Comparison of ENCODE assay signal across 25 cellular contexts in the genomic region with DNA sequence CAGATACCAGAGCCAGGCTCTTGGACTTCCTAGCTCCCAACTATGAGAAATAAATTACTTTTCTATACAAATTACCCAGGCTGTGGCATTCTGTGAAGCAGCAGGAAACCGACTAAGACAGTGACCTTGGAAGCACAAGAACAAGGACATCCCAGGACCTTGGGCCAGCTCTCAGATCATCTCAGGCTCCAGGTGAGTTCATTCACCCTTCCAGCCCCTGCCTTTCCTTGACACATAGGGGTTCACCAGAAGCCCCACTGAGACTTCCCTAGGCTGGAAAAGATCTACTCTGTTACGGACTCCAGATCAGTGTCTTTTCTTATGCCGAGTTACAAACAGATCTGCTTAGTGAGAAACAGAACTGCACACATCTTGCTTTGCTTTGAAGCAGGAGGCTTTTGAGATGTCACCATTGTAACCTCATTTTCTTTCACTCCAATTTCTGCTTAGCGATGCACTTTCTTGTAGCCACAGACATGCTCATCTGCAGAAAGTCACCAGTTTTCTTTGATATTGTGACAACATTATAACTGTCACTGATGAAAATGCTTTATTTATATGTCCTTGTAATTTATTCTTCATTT. TPM values are rescaled to one million over a fixed set of nuclear protein-coding genes. Genes with fewer than 3 reads are reported as not detected.
DNase-seq lines count a peak whose midpoint lies in the region; ATAC-seq, FAIRE-seq and TF ChIP-seq lines count a peak whose summit lies in the region.
"Had no signal": no experiment of that assay in that cellular context is flagged by ENCODE, and none has a peak within 500 bp of the region (broad histone marks: within the 10 kb centered on the region; RNA-seq: fewer than 3 reads in every experiment).

No MANE protein-coding gene starts in this region.

- peak; percentile 30 for ATAC-seq in activated naive CD8-positive, alpha-beta T cell treated with anti-CD3 and anti-CD28 coated beads, Interleukin-2, amount 10 ng/mL, durations not matched to agents 7 days and 5 days (ENCODE audit: low read depth)
- ATAC-seq in gastroesophageal sphincter = no peak
- ATAC-seq: foreskin keratinocyte, PC-3, right cardiac atrium had no signal

- no peak for TF ChIP-seq POLR2A in gastroesophageal sphincter (IDR thresholded peaks at IDR 0.05)

- peak overlapping the region; percentile 41 for H3K27ac Mint-ChIP-seq in activated naive CD4-positive, alpha-beta T cell treated with anti-CD3 and anti-CD28 coated beads, Interleukin-2, amount 50 U/mL, for 24 hours
- peak overlapping the region; percentile 70 for H3K27ac Mint-ChIP-seq in activated naive CD8-positive, alpha-beta T cell treated with anti-CD3 and anti-CD28 coated beads, Interleukin-2, amount 10 ng/mL, durations not matched to agents 7 days and 5 days
- H3K27ac Mint-ChIP-seq in type B pancreatic cell = no peak overlapping the region

- FAIRE-seq in urothelium cell line (lab: Jason Lieb, UNC) = no peak
- FAIRE-seq: colon, G401.6, H1 had no signal

- H3K27me3 ChIP-seq in thymus (ENCODE audit: control insufficient read depth, insufficient read depth) = no peaks in the 10 kb centered on the region
- H3K27me3 ChIP-seq in gastroesophageal sphincter = no peaks in the 10 kb centered on the region
- H3K27me3 ChIP-seq: foreskin keratinocyte, stomach had no signal

- H3K4me3 ChIP-seq in OCI-LY7 (ENCODE audit: low read depth, low read length, poor library complexity, severe bottlenecking) (peak overlapping the region; percentile 35), thymus (ENCODE audit: low read length) (no peak overlapping the region), gastroesophageal sphincter (no peak overlapping the region)
- H3K4me3 ChIP-seq: stomach had no signal

- peak overlapping the region; percentile 67 for H3K4me2 ChIP-seq in OCI-LY7 (ENCODE audit: low read length)

- BruUV-seq in OCI-LY7 (replicated peaks; lab: Mats Ljungman, UMichigan) = no TSS peak

- DNase-seq in activated naive CD4-positive, alpha-beta T cell (lab: John Stamatoyannopoulos, UW) = no peak
- no peak for DNase-seq in OCI-LY7 (ENCODE audit: low spot score)
- DNase-seq in activated naive CD8-positive, alpha-beta T cell treated with anti-CD3 and anti-CD28 coated beads, Interleukin-2, amount 10 ng/mL, durations not matched to agents 7 days and 5 days = no peak
- DNase-seq in urothelium cell line (ENCODE audit: low spot score) = no peak
- no peak for DNase-seq in type B pancreatic cell (ENCODE audit: extremely low spot score, unreplicated experiment)
- DNase-seq: activated effector memory CD4-positive, alpha-beta T cell treated with anti-CD3 and anti-CD28 coated beads, Interleukin-2, amount 50 U/mL, for 16 hours; foreskin keratinocyte; KG1; midbrain; NCI-H1105 treated with DMSO at 0.1 percent for 48 hours; NCI-H2107; NCI-H526; nucleus accumbens; PC-3; right cardiac atrium; stomach had no signal

- peaks cover 74% of the 10 kb centered on the region; the same call in 1 of the 2 replicates for H3K79me2 ChIP-seq in OCI-LY7 (ENCODE audit: insufficient read depth, low read depth, low read length)

- POLR2A ChIA-PET in OCI-LY7 (lab: Charles Lee) = interaction anchor here (0.7 to 1.5 kb wide), 5 partner anchors 8 to 27 kb away, joined by 3 to 10 read pairs (median 4); partner anchors contain the start of gene CD180
- POLR2A ChIA-PET in activated naive CD8-positive, alpha-beta T cell treated with anti-CD3 and anti-CD28 coated beads, Interleukin-2, amount 10 ng/mL, durations not matched to agents 7 days and 5 days (lab: Charles Lee) = interaction anchor here (0.5 to 1.5 kb wide), 2 partner anchors 22 to 1091 kb away, joined by 4 to 5 read pairs; no protein-coding TSS in a partner anchor

- H3K27me3 Mint-ChIP-seq in activated naive CD4-positive, alpha-beta T cell treated with anti-CD3 and anti-CD28 coated beads, Interleukin-2, amount 50 U/mL, for 24 hours = peaks cover 1% of the 10 kb centered on the region
- H3K27me3 Mint-ChIP-seq in activated naive CD8-positive, alpha-beta T cell treated with anti-CD3 and anti-CD28 coated beads, Interleukin-2, amount 10 ng/mL, durations not matched to agents 7 days and 5 days = no peaks in the 10 kb centered on the region
- peaks cover 3% of the 10 kb centered on the region for H3K27me3 Mint-ChIP-seq in type B pancreatic cell

- CTCF ChIA-PET in OCI-LY7 (lab: Charles Lee; ENCODE audit: unreplicated experiment) = no interaction called here

- no peak overlapping the region for H3K4me3 Mint-ChIP-seq in activated naive CD4-positive, alpha-beta T cell treated with anti-CD3 and anti-CD28 coated beads, Interleukin-2, amount 50 U/mL, for 24 hours
- no peak overlapping the region for H3K4me3 Mint-ChIP-seq in activated naive CD8-positive, alpha-beta T cell treated with anti-CD3 and anti-CD28 coated beads, Interleukin-2, amount 10 ng/mL, durations not matched to agents 7 days and 5 days
- H3K4me3 Mint-ChIP-seq in type B pancreatic cell = no peak overlapping the region

- H3K4me1 Mint-ChIP-seq in activated naive CD4-positive, alpha-beta T cell treated with anti-CD3 and anti-CD28 coated beads, Interleukin-2, amount 50 U/mL, for 24 hours = peaks cover 55% of the 10 kb centered on the region
- peaks cover 39% of the 10 kb centered on the region for H3K4me1 Mint-ChIP-seq in activated naive CD8-positive, alpha-beta T cell treated with anti-CD3 and anti-CD28 coated beads, Interleukin-2, amount 10 ng/mL, durations not matched to agents 7 days and 5 days
- H3K4me1 Mint-ChIP-seq in type B pancreatic cell (ENCODE audit: unreplicated experiment) = peaks cover 8% of the 10 kb centered on the region

- H3K27ac ChIP-seq in OCI-LY7 (ENCODE audit: low read depth, low read length, poor library complexity, severe bottlenecking) = peak overlapping the region; percentile 51
- peak overlapping the region; percentile 19 for H3K27ac ChIP-seq in thymus (ENCODE audit: low read depth)
- no peak overlapping the region for H3K27ac ChIP-seq in gastroesophageal sphincter
- H3K27ac ChIP-seq: foreskin keratinocyte, HL-60 had no signal

- intact Hi-C loops in OCI-LY7 (cut with micrococcal nuclease; ENCODE audit: unreplicated experiment) = no loop called here

- peaks cover 5% of the 10 kb centered on the region; the same call in 1 of the 2 replicates for H3K9me3 ChIP-seq in OCI-LY7 (ENCODE audit: low read length)
- no peaks in the 10 kb centered on the region for H3K9me3 ChIP-seq in thymus (ENCODE audit: control insufficient read depth)
- H3K9me3 ChIP-seq in gastroesophageal sphincter = no peaks in the 10 kb centered on the region
- H3K9me3 ChIP-seq: stomach had no signal

- H3K9me2 ChIP-seq in OCI-LY7 (ENCODE audit: insufficient read depth, low read length) = no peaks in the 10 kb centered on the region

- H3K36me3 ChIP-seq in OCI-LY7 (ENCODE audit: insufficient read depth, low read length) (peaks cover 63% of the 10 kb centered on the region), thymus (ENCODE audit: control insufficient read depth, insufficient read depth) (peaks cover 4% of the 10 kb centered on the region), gastroesophageal sphincter (no peaks in the 10 kb centered on the region)
- H3K36me3 ChIP-seq: stomach had no signal

- H2AFZ ChIP-seq in OCI-LY7 (ENCODE audit: low read length) = peak overlapping the region; percentile 75

- no peak for TF ChIP-seq EP300 in gastroesophageal sphincter (IDR thresholded peaks at IDR 0.05)

- H3K9me3 Mint-ChIP-seq in activated naive CD4-positive, alpha-beta T cell treated with anti-CD3 and anti-CD28 coated beads, Interleukin-2, amount 50 U/mL, for 24 hours = no peaks in the 10 kb centered on the region
- H3K9me3 Mint-ChIP-seq in activated naive CD8-positive, alpha-beta T cell treated with anti-CD3 and anti-CD28 coated beads, Interleukin-2, amount 10 ng/mL, durations not matched to agents 7 days and 5 days = peaks cover 10% of the 10 kb centered on the region
- no peaks in the 10 kb centered on the region for H3K9me3 Mint-ChIP-seq in type B pancreatic cell

- 59% methylated on average over 4 of the region's 4 CpGs for WGBS in thymus
- WGBS in gastroesophageal sphincter (ENCODE audit: low coverage in 1 of 2), 2 donors = 77 to 88% methylated on average over 4 of the region's 4 CpGs

- no peak for TF ChIP-seq CTCF in OCI-LY7 (conservative IDR thresholded peaks at IDR 0.05; ENCODE audit: low read length)
- TF ChIP-seq CTCF in gastroesophageal sphincter (IDR thresholded peaks at IDR 0.05) = no peak
- TF ChIP-seq CTCF in type B pancreatic cell (conservative IDR thresholded peaks at IDR 0.05) = no peak

- peaks cover 64% of the 10 kb centered on the region for H3K4me1 ChIP-seq in OCI-LY7 (ENCODE audit: insufficient read depth, low read length, poor library complexity, severe bottlenecking)
- H3K4me1 ChIP-seq in thymus (ENCODE audit: control insufficient read depth, insufficient read depth, low read length) = peaks cover 17% of the 10 kb centered on the region
- H3K4me1 ChIP-seq in gastroesophageal sphincter = peaks cover 0 to 8% (median 0%) of the 10 kb centered on the region in 3 donors
- H3K4me1 ChIP-seq: foreskin keratinocyte had no signal

- peaks cover 2% of the 10 kb centered on the region for H3K36me3 Mint-ChIP-seq in activated naive CD4-positive, alpha-beta T cell treated with anti-CD3 and anti-CD28 coated beads, Interleukin-2, amount 50 U/mL, for 24 hours
- peaks cover 23% of the 10 kb centered on the region for H3K36me3 Mint-ChIP-seq in activated naive CD8-positive, alpha-beta T cell treated with anti-CD3 and anti-CD28 coated beads, Interleukin-2, amount 10 ng/mL, durations not matched to agents 7 days and 5 days
- H3K36me3 Mint-ChIP-seq in type B pancreatic cell = no peaks in the 10 kb centered on the region

- H4K20me1 ChIP-seq in OCI-LY7 (ENCODE audit: insufficient read depth, low read length) = no peaks in the 10 kb centered on the region

RNA-seq across cellular contexts. Expression of gene CD180, which starts 8.2 kb away (rescaled TPM):
- total RNA-seq in OCI-LY7 (2014; rRNA removed; shearing (Covaris generic)) = 11.1 and 14.4 TPM in 2 replicates
- total RNA-seq in OCI-LY7 (2022) (14.7 and 15.7 TPM in 2 replicates), gastroesophageal sphincter (1 to 10 TPM in 2 of 4 donors, under 1 TPM in 1, not detected in 1; 0.27 to 2.2 (median 1.2) TPM), type B pancreatic cell (ENCODE audit: low replicate concordance) (not detected in 2 replicates)
- under 1 TPM; 0.57 to 0.69 TPM for total RNA-seq in activated naive CD8-positive, alpha-beta T cell treated with anti-CD3 and anti-CD28 coated beads, Interleukin-2, amount 10 ng/mL, durations not matched to agents 7 days and 5 days
- 2.2 TPM for polyA plus RNA-seq in thymus
- total RNA-seq: foreskin keratinocyte, H1, PC-3, SK-MEL-5 had no signal
- polyA plus RNA-seq: AG04450, foreskin keratinocyte, H1 had no signal

Comparison
In these comparisons a context has a peak if more than half of its experiments do, and no peak if none do; other contexts are left out.
1. H3K27ac ChIP-seq: peak in OCI-LY7 (single experiment) and thymus (single experiment); none in gastroesophageal sphincter (0 of 4).